Comparison of ENCODE assay signal across 1 cellular context in genomic region chr12:112973712-112974305, GRCh38.
TF ChIP-seq lines count a peak whose summit lies in the region.

No MANE protein-coding gene starts in this region.

TF ChIP-seq in GM12878, 131 proteins besides CTCF, POLR2A, EP300 and RAD21 (continued from another document):
- TF ChIP-seq SPI1 (IDR thresholded peaks at IDR 0.05; ENCODE audit: borderline replicate concordance, insufficient read depth, low read depth, low read length): peak; percentile 77
